ENCODE assay signal across 16 cellular contexts in the genomic region with DNA sequence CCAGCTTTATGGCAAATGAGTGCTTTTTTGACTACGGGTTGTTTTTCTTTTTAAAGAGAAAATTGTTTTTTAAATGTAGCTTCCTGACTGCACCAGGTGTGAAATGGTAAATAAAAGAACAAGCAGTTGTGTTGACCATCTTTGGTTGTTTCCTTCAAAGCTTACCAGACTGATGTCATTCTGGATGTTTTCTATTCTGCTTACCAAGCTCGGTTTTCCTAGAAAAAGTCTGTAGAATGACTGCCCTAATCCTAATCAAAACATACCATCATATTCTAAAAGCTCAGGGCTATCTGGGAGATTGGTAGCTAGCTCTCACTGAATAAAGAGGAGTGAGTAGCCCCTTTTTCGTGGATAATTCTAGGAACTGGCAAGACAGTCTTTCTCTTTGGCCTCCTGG.
DNase-seq lines count a peak whose midpoint lies in the region; TF ChIP-seq lines count a peak whose summit lies in the region.
"Had no signal": no experiment of that assay in that cellular context is flagged by ENCODE, and none has a peak within 500 bp of the region (broad histone marks: within the 10 kb centered on the region; RNA-seq: fewer than 3 reads in every experiment).

No MANE protein-coding gene starts in this region.

- TF ChIP-seq POLR2A in breast epithelium (IDR thresholded peaks at IDR 0.05) = no peak

- H3K4me3 ChIP-seq in mesodermal cell (ENCODE audit: extremely low read depth, insufficient read depth, low read length, poor library complexity, severe bottlenecking) (no peak overlapping the region), breast epithelium (no peak overlapping the region)
- H3K4me3 ChIP-seq: adrenal gland had no signal

- H3K4me1 Mint-ChIP-seq in activated T-helper 1 cell treated with anti-CD3 and anti-CD28 coated beads, Interleukin-12 subunit alpha, Interleukin-12 subunit beta, Interleukin-2, Interleukin-4 antibody, amounts not matched to agents 30 ng/mL and 10 ng/mL and 1 ng/mL, durations not matched to agents 14 hours and 24 hours and 36 hours (ENCODE audit: low read depth) = peaks cover 85% of the 10 kb centered on the region

- intact Hi-C loops in activated T-helper 1 cell treated with anti-CD3 and anti-CD28 coated beads, Interleukin-12 subunit alpha, Interleukin-12 subunit beta, Interleukin-2, Interleukin-4 antibody, amounts not matched to agents 30 ng/mL and 10 ng/mL and 1 ng/mL, durations not matched to agents 14 hours and 24 hours and 36 hours (cut with micrococcal nuclease) = loop anchor here (1.0 to 5.0 kb wide), 7 partner anchors 10 to 303 kb away; a partner anchor contains a TSS
- intact Hi-C loops in breast epithelium (cut with DNase I; ENCODE audit: low total_unique reads) = no loop called here

- H3K36me3 ChIP-seq in mesodermal cell (ENCODE audit: control insufficient read depth, insufficient read depth, low read length) = no peaks in the 10 kb centered on the region
- no peaks in the 10 kb centered on the region for H3K36me3 ChIP-seq in breast epithelium
- H3K36me3 ChIP-seq: adrenal gland, BE2C had no signal

- H3K36me3 Mint-ChIP-seq in activated T-helper 1 cell treated with anti-CD3 and anti-CD28 coated beads, Interleukin-12 subunit alpha, Interleukin-12 subunit beta, Interleukin-2, Interleukin-4 antibody, amounts not matched to agents 30 ng/mL and 10 ng/mL and 1 ng/mL, durations not matched to agents 14 hours and 24 hours and 36 hours (ENCODE audit: low read depth) = peaks cover 25% of the 10 kb centered on the region
- H3K36me3 Mint-ChIP-seq: immature natural killer cell had no signal

- H3K27me3 ChIP-seq in breast epithelium = no peaks in the 10 kb centered on the region
- H3K27me3 ChIP-seq: adrenal gland, BE2C had no signal

- H3K9me3 ChIP-seq in mesodermal cell (ENCODE audit: control insufficient read depth, low read length) = peaks cover 5% of the 10 kb centered on the region
- no peaks in the 10 kb centered on the region for H3K9me3 ChIP-seq in breast epithelium
- H3K9me3 ChIP-seq: adrenal gland, BE2C had no signal

- TF ChIP-seq CTCF in breast epithelium (IDR thresholded peaks at IDR 0.05) = no peak

- H3K27ac ChIP-seq in mesodermal cell (ENCODE audit: low read depth, low read length, severe bottlenecking) (peak overlapping the region; percentile 43), breast epithelium (peak overlapping the region in 1 of 2 donors; percentile 13)
- H3K27ac ChIP-seq: adrenal gland, epithelial cell of prostate had no signal

- no peaks in the 10 kb centered on the region for H3K27me3 Mint-ChIP-seq in activated T-helper 1 cell treated with anti-CD3 and anti-CD28 coated beads, Interleukin-12 subunit alpha, Interleukin-12 subunit beta, Interleukin-2, Interleukin-4 antibody, amounts not matched to agents 30 ng/mL and 10 ng/mL and 1 ng/mL, durations not matched to agents 14 hours and 24 hours and 36 hours (ENCODE audit: insufficient read depth)

- peaks cover 19% of the 10 kb centered on the region for H3K9me3 Mint-ChIP-seq in activated T-helper 1 cell treated with anti-CD3 and anti-CD28 coated beads, Interleukin-12 subunit alpha, Interleukin-12 subunit beta, Interleukin-2, Interleukin-4 antibody, amounts not matched to agents 30 ng/mL and 10 ng/mL and 1 ng/mL, durations not matched to agents 14 hours and 24 hours and 36 hours

- H3K27ac Mint-ChIP-seq in activated T-helper 1 cell treated with anti-CD3 and anti-CD28 coated beads, Interleukin-12 subunit alpha, Interleukin-12 subunit beta, Interleukin-2, Interleukin-4 antibody, amounts not matched to agents 30 ng/mL and 10 ng/mL and 1 ng/mL, durations not matched to agents 14 hours and 24 hours and 36 hours = peak overlapping the region; percentile 94
- H3K27ac Mint-ChIP-seq: immature natural killer cell had no signal

- 89 to 100% methylated on average over 1 to 2 of the region's 3 CpGs for WGBS in mesodermal cell (ENCODE audit: insufficient coverage in 2 of 2), 2 experiments

- peak; percentile 9 for DNase-seq in NCI-H2029 (lab: John Stamatoyannopoulos, UW)
- DNase-seq in NCI-H2029 treated with DMSO at 0.1 percent for 48 hours (lab: John Stamatoyannopoulos, UW) = no peak
- DNase-seq in NCI-H69 (lab: John Stamatoyannopoulos, UW) = peak; percentile 68
- DNase-seq in activated T-helper 1 cell treated with anti-CD3 and anti-CD28 coated beads, Interleukin-12 subunit alpha, Interleukin-12 subunit beta, Interleukin-2, Interleukin-4 antibody, amounts not matched to agents 30 ng/mL and 10 ng/mL and 1 ng/mL, durations not matched to agents 14 hours and 24 hours and 36 hours (ENCODE audit: low spot score) = no peak
- DNase-seq in DMS79 treated with DMSO at 0.1 percent for 48 hours (lab: John Stamatoyannopoulos, UW) = no peak
- DNase-seq in breast epithelium (ENCODE audit: low spot score in 2 of 2) = no peak
- no peak for DNase-seq in activated naive CD4-positive, alpha-beta T cell (lab: John Stamatoyannopoulos, UW)
- DNase-seq: adrenal gland, BE2C, immature natural killer cell, NCI-H1048, NCI-H526 treated with DMSO at 0.1 percent for 48 hours, nucleus accumbens, SHP77 treated with DMSO at 0.1 percent for 48 hours had no signal

- peak overlapping the region; percentile 31 for H3K4me3 Mint-ChIP-seq in activated T-helper 1 cell treated with anti-CD3 and anti-CD28 coated beads, Interleukin-12 subunit alpha, Interleukin-12 subunit beta, Interleukin-2, Interleukin-4 antibody, amounts not matched to agents 30 ng/mL and 10 ng/mL and 1 ng/mL, durations not matched to agents 14 hours and 24 hours and 36 hours
- H3K4me3 Mint-ChIP-seq: immature natural killer cell had no signal

- H3K4me1 ChIP-seq in mesodermal cell (ENCODE audit: control insufficient read depth, insufficient read depth, low read length, poor library complexity, severe bottlenecking) = peaks cover 22% of the 10 kb centered on the region
- H3K4me1 ChIP-seq in breast epithelium = peaks cover 0 to 6% of the 10 kb centered on the region in 2 donors

Comparison
In these comparisons a context has a peak if more than half of its experiments do, and no peak if none do; other contexts are left out.
1. DNase-seq: peak in NCI-H2029 (single experiment) and NCI-H69 (single experiment); none in NCI-H2029 treated with DMSO at 0.1 percent for 48 hours (single experiment), activated T-helper 1 cell treated with anti-CD3 and anti-CD28 coated beads, Interleukin-12 subunit alpha, Interleukin-12 subunit beta, Interleukin-2, Interleukin-4 antibody, amounts not matched to agents 30 ng/mL and 10 ng/mL and 1 ng/mL, durations not matched to agents 14 hours and 24 hours and 36 hours (single experiment), DMS79 treated with DMSO at 0.1 percent for 48 hours (single experiment), breast epithelium (0 of 2) and activated naive CD4-positive, alpha-beta T cell (0 of 4).